ENCODE assay signal across 1 cellular context in genomic region chr9:129654641-129655040, GRCh38.
TF ChIP-seq lines count a peak whose summit lies in the region.

No MANE protein-coding gene starts in this region.

TF ChIP-seq in SK-N-SH, 30 proteins besides CTCF, POLR2A, EP300 and RAD21 (continued from another document):
- TF ChIP-seq, protein P1, sequence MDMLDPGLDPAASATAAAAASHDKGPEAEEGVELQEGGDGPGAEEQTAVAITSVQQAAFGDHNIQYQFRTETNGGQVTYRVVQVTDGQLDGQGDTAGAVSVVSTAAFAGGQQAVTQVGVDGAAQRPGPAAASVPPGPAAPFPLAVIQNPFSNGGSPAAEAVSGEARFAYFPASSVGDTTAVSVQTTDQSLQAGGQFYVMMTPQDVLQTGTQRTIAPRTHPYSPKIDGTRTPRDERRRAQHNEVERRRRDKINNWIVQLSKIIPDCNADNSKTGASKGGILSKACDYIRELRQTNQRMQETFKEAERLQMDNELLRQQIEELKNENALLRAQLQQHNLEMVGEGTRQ (IDR thresholded peaks at IDR 0.05; ENCODE audit: borderline replicate concordance, low read depth, low read length): no peak
- TF ChIP-seq TEAD4 (IDR thresholded peaks at IDR 0.05; ENCODE audit: borderline replicate concordance, insufficient read depth): no peak
- no peak for TF ChIP-seq PBX3 (IDR thresholded peaks at IDR 0.05)
- TF ChIP-seq, protein P2, sequence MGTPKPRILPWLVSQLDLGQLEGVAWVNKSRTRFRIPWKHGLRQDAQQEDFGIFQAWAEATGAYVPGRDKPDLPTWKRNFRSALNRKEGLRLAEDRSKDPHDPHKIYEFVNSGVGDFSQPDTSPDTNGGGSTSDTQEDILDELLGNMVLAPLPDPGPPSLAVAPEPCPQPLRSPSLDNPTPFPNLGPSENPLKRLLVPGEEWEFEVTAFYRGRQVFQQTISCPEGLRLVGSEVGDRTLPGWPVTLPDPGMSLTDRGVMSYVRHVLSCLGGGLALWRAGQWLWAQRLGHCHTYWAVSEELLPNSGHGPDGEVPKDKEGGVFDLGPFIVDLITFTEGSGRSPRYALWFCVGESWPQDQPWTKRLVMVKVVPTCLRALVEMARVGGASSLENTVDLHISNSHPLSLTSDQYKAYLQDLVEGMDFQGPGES (IDR thresholded peaks at IDR 0.05; ENCODE audit: low read depth, low read length): no peak
- no peak for TF ChIP-seq NFIC (IDR thresholded peaks at IDR 0.05; ENCODE audit: borderline replicate concordance)
- no peak for TF ChIP-seq REST (IDR thresholded peaks at IDR 0.05; ENCODE audit: low read depth, low read length)
- no peak for TF ChIP-seq TCF12 (IDR thresholded peaks at IDR 0.05)
- no peak for TF ChIP-seq RCOR1 (IDR thresholded peaks at IDR 0.05; ENCODE audit: low read length)
